33 cellular contexts compared by ENCODE assay signal in the genomic region with DNA sequence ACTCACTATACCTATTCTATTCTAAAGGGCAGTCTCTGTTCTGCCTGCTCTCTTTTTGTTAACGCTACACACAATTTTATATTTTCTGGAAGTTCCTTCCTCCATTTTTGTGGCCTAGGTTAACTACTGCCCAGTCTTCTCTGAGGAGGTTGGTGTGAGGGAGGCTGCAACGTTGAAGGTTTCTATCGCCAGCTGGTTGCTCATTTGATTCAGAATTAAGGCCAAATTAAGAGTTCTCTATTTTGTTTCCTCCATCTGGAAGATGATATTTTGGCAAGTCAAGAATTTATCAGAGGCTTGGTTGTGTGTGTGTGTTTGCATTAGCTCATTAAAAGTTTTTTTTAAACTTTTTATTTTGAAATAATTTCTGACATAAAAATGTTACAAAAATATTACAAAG.
"Had no signal": no experiment of that assay in that cellular context is flagged by ENCODE, and none has a peak within 500 bp of the region (broad histone marks: within the 10 kb centered on the region; RNA-seq: fewer than 3 reads in every experiment).

No MANE protein-coding gene starts in this region.

- FAIRE-seq: endometrium, frontal cortex had no signal

- H3K36me3 ChIP-seq: breast epithelium, cardiac muscle cell, WERI-Rb-1 had no signal

- H3K9me3 Mint-ChIP-seq: activated CD4-positive, alpha-beta memory T cell treated with anti-CD3 and anti-CD28 coated beads for 36 hours; activated CD4-positive, alpha-beta T cell treated with anti-CD3 and anti-CD28 coated beads, Interleukin-2, amount 10 ng/mL, durations not matched to agents 24 days and 14 days; activated T-cell treated with anti-CD3 and anti-CD28 coated beads, Interleukin-2, amount 50 U/mL, for 24 hours; activated T-cell treated with anti-CD3 and anti-CD28 coated beads, Interleukin-2, amount 50 U/mL, for 72 hours; brain; T-helper 2 cell treated with Interferon-gamma antibody and Interleukin-4, amounts not matched to agents 5 μg/mL and 100 μg/mL, for 36 hours had no signal

- H3K4me3 Mint-ChIP-seq: activated CD4-positive, alpha-beta memory T cell treated with anti-CD3 and anti-CD28 coated beads for 36 hours; activated CD4-positive, alpha-beta T cell treated with anti-CD3 and anti-CD28 coated beads for 36 hours; activated CD4-positive, alpha-beta T cell treated with anti-CD3 and anti-CD28 coated beads, Interleukin-2, amount 10 ng/mL, durations not matched to agents 24 days and 14 days; activated CD8-positive, alpha-beta T cell treated with anti-CD3 and anti-CD28 coated beads, Interleukin-2, amount 10 ng/mL, durations not matched to agents 7 days and 5 days; activated naive CD8-positive, alpha-beta T cell; activated T-cell treated with anti-CD3 and anti-CD28 coated beads, Interleukin-2, amount 50 U/mL, for 24 hours; activated T-cell treated with anti-CD3 and anti-CD28 coated beads, Interleukin-2, amount 50 U/mL, for 72 hours; brain; T-helper 17 cell; T-helper 2 cell treated with Interferon-gamma antibody and Interleukin-4, amounts not matched to agents 5 μg/mL and 100 μg/mL, for 36 hours had no signal

- H3K27ac Mint-ChIP-seq: activated CD4-positive, alpha-beta memory T cell treated with anti-CD3 and anti-CD28 coated beads for 36 hours; activated CD4-positive, alpha-beta T cell treated with anti-CD3 and anti-CD28 coated beads for 36 hours; activated CD4-positive, alpha-beta T cell treated with anti-CD3 and anti-CD28 coated beads, Interleukin-2, amount 10 ng/mL, durations not matched to agents 24 days and 14 days; activated CD8-positive, alpha-beta T cell treated with anti-CD3 and anti-CD28 coated beads, Interleukin-2, amount 10 ng/mL, durations not matched to agents 7 days and 5 days; activated naive CD8-positive, alpha-beta T cell; activated T-cell treated with anti-CD3 and anti-CD28 coated beads, Interleukin-2, amount 50 U/mL, for 24 hours; activated T-cell treated with anti-CD3 and anti-CD28 coated beads, Interleukin-2, amount 50 U/mL, for 72 hours; brain; T-helper 17 cell; T-helper 2 cell treated with Interferon-gamma antibody and Interleukin-4, amounts not matched to agents 5 μg/mL and 100 μg/mL, for 36 hours had no signal

- H3K27ac ChIP-seq: breast epithelium, cardiac muscle cell, coronary artery, WERI-Rb-1 had no signal

- H3K4me1 ChIP-seq: breast epithelium had no signal

- H3K9me3 ChIP-seq: breast epithelium had no signal

- H3K4me3 ChIP-seq: breast epithelium, cardiac muscle cell, coronary artery had no signal

- DNase-seq: activated CD4-positive, alpha-beta memory T cell treated with anti-CD3 and anti-CD28 coated beads for 36 hours; activated CD4-positive, alpha-beta T cell treated with anti-CD3 and anti-CD28 coated beads for 36 hours; activated CD4-positive, alpha-beta T cell treated with anti-CD3 and anti-CD28 coated beads, Interleukin-2, amount 10 ng/mL, durations not matched to agents 24 days and 14 days; activated CD4-positive, CD25-positive, alpha-beta regulatory T cell; activated CD4-positive, CD25-positive, alpha-beta regulatory T cell treated with anti-CD3 and anti-CD28 coated beads, Interleukin-2, amount 50 U/mL, for 72 hours; activated CD8-positive, alpha-beta memory T cell treated with anti-CD3 and anti-CD28 coated beads, Interleukin-2, amount 50 U/mL, for 48 hours; activated CD8-positive, alpha-beta T cell treated with anti-CD3 and anti-CD28 coated beads, Interleukin-2, amount 10 ng/mL, durations not matched to agents 7 days and 5 days; activated gamma-delta T cell treated with Interleukin-2 at 50 U/mL for 16 hours; activated naive CD4-positive, alpha-beta T cell treated with anti-CD3 and anti-CD28 coated beads, Interleukin-2, amount 50 U/mL, for 16 hours; activated naive CD4-positive, alpha-beta T cell treated with Interleukin-2 at 50 U/mL for 16 hours; activated T-cell treated with anti-CD3 and anti-CD28 coated beads for 4 hours; activated T-cell treated with anti-CD3 and anti-CD28 coated beads, Interleukin-2, amount 50 U/mL, for 24 hours; activated T-cell treated with anti-CD3 and anti-CD28 coated beads, Interleukin-2, amount 50 U/mL, for 72 hours; amygdala; aorta; central memory CD4-positive, alpha-beta T cell; dermis blood vessel endothelial cell; effector CD4-positive, alpha-beta T cell; foreskin fibroblast; head of caudate nucleus; T-helper 1 cell; T-helper 17 cell; T1000; WERI-Rb-1 had no signal

- H3K27me3 ChIP-seq: breast epithelium, cardiac muscle cell had no signal

- H3K36me3 Mint-ChIP-seq: activated CD4-positive, alpha-beta memory T cell treated with anti-CD3 and anti-CD28 coated beads for 36 hours; brain had no signal

- ATAC-seq: activated CD4-positive, alpha-beta T cell treated with anti-CD3 and anti-CD28 coated beads for 36 hours; activated CD8-positive, alpha-beta T cell treated with anti-CD3 and anti-CD28 coated beads, Interleukin-2, amount 10 ng/mL, durations not matched to agents 7 days and 5 days; activated T-cell treated with anti-CD3 and anti-CD28 coated beads, Interleukin-2, amount 50 U/mL, for 72 hours; esophagus mucosa; T-helper 17 cell had no signal

- H3K4me1 Mint-ChIP-seq: brain had no signal

- H3K27me3 Mint-ChIP-seq: activated CD4-positive, alpha-beta memory T cell treated with anti-CD3 and anti-CD28 coated beads for 36 hours; activated CD4-positive, alpha-beta T cell treated with anti-CD3 and anti-CD28 coated beads for 36 hours; activated CD4-positive, alpha-beta T cell treated with anti-CD3 and anti-CD28 coated beads, Interleukin-2, amount 10 ng/mL, durations not matched to agents 24 days and 14 days; activated naive CD8-positive, alpha-beta T cell; activated T-cell treated with anti-CD3 and anti-CD28 coated beads, Interleukin-2, amount 50 U/mL, for 24 hours; T-helper 17 cell had no signal
